ENCODE assay signal across 35 cellular contexts in the genomic region with DNA sequence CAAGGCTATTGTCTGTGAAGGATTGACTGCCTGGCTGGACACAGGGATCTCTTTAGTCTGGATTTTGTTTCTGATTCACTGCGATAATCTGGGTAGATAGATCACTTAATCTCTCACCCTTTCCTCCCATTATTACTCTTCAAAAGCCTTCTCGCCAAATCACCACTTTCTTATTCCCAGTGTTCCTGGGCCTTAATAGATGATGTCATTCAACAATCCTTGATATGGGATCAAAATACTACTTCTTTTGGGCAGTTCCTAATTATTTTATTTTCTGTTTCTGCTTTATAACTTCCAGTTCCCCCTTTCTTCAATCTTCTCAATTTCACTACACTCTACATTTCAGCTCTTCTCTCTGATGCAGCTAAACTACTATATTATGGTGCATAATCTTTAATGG. TPM values are rescaled to one million over a fixed set of nuclear protein-coding genes. Genes with fewer than 3 reads are reported as not detected.
"Had no signal": no experiment of that assay in that cellular context is flagged by ENCODE, and none has a peak within 500 bp of the region (broad histone marks: within the 10 kb centered on the region; RNA-seq: fewer than 3 reads in every experiment).

No MANE protein-coding gene starts in this region.

- H3K36me3 ChIP-seq: adrenal gland, brain microvascular endothelial cell, breast epithelium had no signal

- H3K27ac ChIP-seq: body of pancreas, brain microvascular endothelial cell, breast epithelium, VCaP had no signal

- ATAC-seq: activated CD8-positive, alpha-beta T cell treated with anti-CD3 and anti-CD28 coated beads for 36 hours; activated naive CD4-positive, alpha-beta T cell treated with anti-CD3 and anti-CD28 coated beads, Interleukin-2, amount 50 U/mL, for 72 hours; activated T-cell treated with anti-CD3 and anti-CD28 coated beads, Interleukin-2, amount 50 U/mL, for 4 hours; activated T-cell treated with anti-CD3 and anti-CD28 coated beads, Interleukin-2, amount 50 U/mL, for 72 hours; activated T-helper 17 cell treated with anti-CD3 and anti-CD28 coated beads, Interleukin-2, amount 50 U/mL, for 72 hours; body of pancreas had no signal

- H3K4me1 ChIP-seq: body of pancreas, breast epithelium had no signal

- FAIRE-seq: astrocyte, TTC549 had no signal

- H3K9me3 ChIP-seq: adrenal gland, body of pancreas, breast epithelium had no signal

- DNase-seq: activated B cell treated with CpG ODN at 0.5 μM for 24 hours; activated CD4-positive, alpha-beta memory T cell treated with anti-CD3 and anti-CD28 coated beads for 36 hours; activated CD4-positive, alpha-beta T cell treated with anti-CD3 and anti-CD28 coated beads for 4 hours; activated CD4-positive, alpha-beta T cell treated with anti-CD3 and anti-CD28 coated beads, Interleukin-2, amount 10 ng/mL, durations not matched to agents 24 days and 14 days; activated CD4-positive, alpha-beta T cell treated with anti-CD3 and anti-CD28 coated beads, Interleukin-2, amount 50 U/mL, for 1 hour; activated CD4-positive, alpha-beta T cell treated with anti-CD3 and anti-CD28 coated beads, Interleukin-2, amount 50 U/mL, for 4 hours; activated CD4-positive, CD25-positive, alpha-beta regulatory T cell treated with anti-CD3 and anti-CD28 coated beads, Interleukin-2, amount 50 U/mL, for 72 hours; activated CD8-positive, alpha-beta memory T cell treated with anti-CD3 and anti-CD28 coated beads, Interleukin-2, amount 50 U/mL, for 4 hours; activated CD8-positive, alpha-beta T cell treated with anti-CD3 and anti-CD28 coated beads for 36 hours; activated effector memory CD4-positive, alpha-beta T cell treated with anti-CD3 and anti-CD28 coated beads, Interleukin-2, amount 50 U/mL, for 16 hours; activated gamma-delta T cell treated with Interleukin-2 at 50 U/mL for 16 hours; activated naive CD4-positive, alpha-beta T cell; activated naive CD4-positive, alpha-beta T cell treated with anti-CD3 and anti-CD28 coated beads for 36 hours; activated naive CD4-positive, alpha-beta T cell treated with anti-CD3 and anti-CD28 coated beads, Interleukin-2, amount 50 U/mL, for 16 hours; activated naive CD8-positive, alpha-beta T cell treated with anti-CD3 and anti-CD28 coated beads for 36 hours; activated T-cell treated with anti-CD3 and anti-CD28 coated beads for 4 hours; activated T-cell treated with anti-CD3 and anti-CD28 coated beads, Interleukin-2, amount 50 U/mL, for 1 hour; activated T-cell treated with anti-CD3 and anti-CD28 coated beads, Interleukin-2, amount 50 U/mL, for 4 hours; activated T-cell treated with anti-CD3 and anti-CD28 coated beads, Interleukin-2, amount 50 U/mL, for 72 hours; amniotic stem cell; aorta; body of pancreas; brain microvascular endothelial cell; central memory CD4-positive, alpha-beta T cell; T-helper 2 cell; T-helper 9 cell had no signal

- H3K27me3 ChIP-seq: adrenal gland, body of pancreas, brain microvascular endothelial cell, breast epithelium had no signal

- H3K4me3 ChIP-seq: adrenal gland, body of pancreas, breast epithelium had no signal

RNA-seq across cellular contexts. Expression of a gene that starts 6.8 kb away (rescaled TPM):
- total RNA-seq: activated B cell treated with CpG ODN at 0.5 μM for 24 hours; activated CD4-positive, alpha-beta memory T cell treated with anti-CD3 and anti-CD28 coated beads for 36 hours; activated CD8-positive, alpha-beta memory T cell treated with anti-CD3 and anti-CD28 coated beads for 36 hours; activated CD8-positive, alpha-beta T cell treated with anti-CD3 and anti-CD28 coated beads for 36 hours; activated naive CD8-positive, alpha-beta T cell treated with anti-CD3 and anti-CD28 coated beads for 36 hours; activated T-cell treated with anti-CD3 and anti-CD28 coated beads, Interleukin-2, amount 50 U/mL, for 4 hours; activated T-helper 1 cell treated with anti-CD3 and anti-CD28 coated beads, Interleukin-12 subunit alpha, Interleukin-12 subunit beta, Interleukin-2, Interleukin-4 antibody, amounts not matched to agents 30 ng/mL and 10 ng/mL and 1 ng/mL, durations not matched to agents 14 hours and 24 hours and 36 hours had no signal
